12 cellular contexts compared by ENCODE assay signal in the genomic region with DNA sequence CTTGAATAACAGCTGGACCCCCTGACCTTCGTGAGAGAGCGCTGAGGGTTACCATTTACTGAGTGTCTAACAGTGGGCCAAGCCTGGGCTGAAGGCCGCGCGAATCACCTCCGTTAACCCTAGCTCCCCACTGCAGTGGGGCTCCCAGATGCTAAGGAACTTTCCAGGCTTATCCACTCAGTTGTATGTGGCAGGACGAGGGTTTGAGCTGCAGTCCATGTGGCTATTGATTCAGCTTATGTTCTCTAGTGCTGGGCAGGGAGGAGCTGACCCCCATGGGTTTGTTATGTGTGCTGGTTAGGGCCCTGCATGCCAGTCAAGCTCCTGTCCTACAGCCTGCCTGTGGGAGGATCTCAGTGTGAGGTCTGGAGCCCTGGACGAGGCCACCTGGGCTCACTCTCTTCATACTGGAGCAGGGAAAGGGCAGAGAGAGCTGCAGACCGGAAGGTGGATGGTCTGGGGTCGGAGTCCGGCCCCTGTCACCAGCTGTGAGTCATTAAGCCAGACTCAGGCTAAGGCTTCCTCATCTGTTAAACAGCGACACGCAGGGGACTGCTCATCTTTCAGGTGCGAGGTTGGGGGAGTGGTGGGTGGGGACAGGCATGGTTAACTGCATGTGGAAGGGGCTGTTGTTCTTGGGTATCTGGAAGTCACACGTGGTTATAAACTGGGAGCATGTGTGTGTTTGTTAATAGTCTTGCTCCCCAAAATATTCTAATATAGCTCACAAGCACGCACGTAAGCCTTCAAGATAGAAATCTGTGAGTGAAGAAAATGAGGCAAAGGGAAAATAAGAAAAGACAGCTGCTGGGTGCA. TPM values are rescaled to one million over a fixed set of nuclear protein-coding genes. Genes with fewer than 3 reads are reported as not detected.
DNase-seq lines count a peak whose midpoint lies in the region; ATAC-seq and TF ChIP-seq lines count a peak whose summit lies in the region.
"Had no signal": no experiment of that assay in that cellular context is flagged by ENCODE, and none has a peak within 500 bp of the region (broad histone marks: within the 10 kb centered on the region; RNA-seq: fewer than 3 reads in every experiment).

No MANE protein-coding gene starts in this region.

- H3K27me3 ChIP-seq in tibial nerve = no peaks in the 10 kb centered on the region

- DNase-seq in activated naive CD4-positive, alpha-beta T cell treated with anti-CD3 and anti-CD28 coated beads for 36 hours = peak; percentile 54
- no peak for DNase-seq in activated naive CD4-positive, alpha-beta T cell treated with Interleukin-2 at 50 U/mL for 16 hours
- DNase-seq in activated CD4-positive, alpha-beta memory T cell treated with anti-CD3 and anti-CD28 coated beads, Interleukin-2, amount 10 ng/mL, durations not matched to agents 7 days and 5 days = no peak
- DNase-seq in immature natural killer cell (peak in 2 of 3 donors; percentile 19 to 33), tibial nerve (ENCODE audit: low spot score in 2 of 2) (no peak)
- DNase-seq in stimulated activated naive CD8-positive, alpha-beta T cell treated with anti-CD3 and anti-CD28 coated beads, Interleukin-15, amount 100 ng/mL, for 72 hours = no peak
- DNase-seq: HCEC 1CT, KG1, NCI-H2081 had no signal

- TF ChIP-seq EP300 in tibial nerve (IDR thresholded peaks at IDR 0.05) = no peak

- ATAC-seq in stimulated activated naive CD8-positive, alpha-beta T cell treated with anti-CD3 and anti-CD28 coated beads, Interleukin-15, amount 100 ng/mL, for 72 hours = peak; percentile 34
- ATAC-seq in GM19395 (IDR thresholded peaks at IDR 0.05; ENCODE audit: unreplicated experiment) (no peak), HG02642 (IDR thresholded peaks at IDR 0.05; ENCODE audit: poor library complexity, unreplicated experiment) (no peak)

- H3K27ac ChIP-seq in tibial nerve = peak overlapping the region in 1 of 4 donors; percentile 0

- POLR2A ChIA-PET in activated CD4-positive, alpha-beta memory T cell treated with anti-CD3 and anti-CD28 coated beads, Interleukin-2, amount 10 ng/mL, durations not matched to agents 7 days and 5 days (lab: Charles Lee) = interaction anchor here (0.9 to 2.6 kb wide), 8 partner anchors 13 to 44 kb away, joined by 3 to 14 read pairs (median 6); no protein-coding TSS in a partner anchor

- intact Hi-C loops in activated naive CD4-positive, alpha-beta T cell treated with anti-CD3 and anti-CD28 coated beads for 36 hours (cut with micrococcal nuclease) = loop anchor here (1.0 kb wide), 1 partner anchor 42 kb away; no protein-coding TSS in a partner anchor

- H3K9me3 ChIP-seq in tibial nerve = no peaks in the 10 kb centered on the region

- peaks cover 84% of the 10 kb centered on the region for H3K4me1 Mint-ChIP-seq in activated naive CD4-positive, alpha-beta T cell treated with anti-CD3 and anti-CD28 coated beads for 36 hours (ENCODE audit: low read depth)
- peaks cover 86% of the 10 kb centered on the region for H3K4me1 Mint-ChIP-seq in activated CD4-positive, alpha-beta memory T cell treated with anti-CD3 and anti-CD28 coated beads, Interleukin-2, amount 10 ng/mL, durations not matched to agents 7 days and 5 days
- H3K4me1 Mint-ChIP-seq in immature natural killer cell = peaks cover 91 to 93% of the 10 kb centered on the region in 2 donors
- peaks cover 90% of the 10 kb centered on the region for H3K4me1 Mint-ChIP-seq in stimulated activated naive CD8-positive, alpha-beta T cell treated with anti-CD3 and anti-CD28 coated beads, Interleukin-15, amount 100 ng/mL, for 72 hours

- CTCF ChIA-PET in activated naive CD4-positive, alpha-beta T cell treated with anti-CD3 and anti-CD28 coated beads for 36 hours (lab: Charles Lee) = interaction anchor here (0.6 to 3.0 kb wide), 16 partner anchors 8 to 100 kb away, joined by 3 to 39 read pairs (median 4); no protein-coding TSS in a partner anchor
- CTCF ChIA-PET in activated CD4-positive, alpha-beta memory T cell treated with anti-CD3 and anti-CD28 coated beads, Interleukin-2, amount 10 ng/mL, durations not matched to agents 7 days and 5 days (lab: Charles Lee) = interaction anchor here (1.1 to 5.2 kb wide), 6 partner anchors 19 to 210 kb away, joined by 3 to 68 read pairs (median 12); no protein-coding TSS in a partner anchor

- 66 to 69% methylated on average over 17 of the region's 17 CpGs for WGBS in tibial nerve, 2 donors

- no peaks in the 10 kb centered on the region for H3K36me3 ChIP-seq in tibial nerve

- no peaks in the 10 kb centered on the region for H3K27me3 Mint-ChIP-seq in activated naive CD4-positive, alpha-beta T cell treated with anti-CD3 and anti-CD28 coated beads for 36 hours (ENCODE audit: low read depth)
- H3K27me3 Mint-ChIP-seq in activated CD4-positive, alpha-beta memory T cell treated with anti-CD3 and anti-CD28 coated beads, Interleukin-2, amount 10 ng/mL, durations not matched to agents 7 days and 5 days = no peaks in the 10 kb centered on the region
- H3K27me3 Mint-ChIP-seq in immature natural killer cell (ENCODE audit: low read depth in 3 of 3) = peaks cover 2 to 11% (median 8%) of the 10 kb centered on the region in 3 donors
- no peaks in the 10 kb centered on the region for H3K27me3 Mint-ChIP-seq in stimulated activated naive CD8-positive, alpha-beta T cell treated with anti-CD3 and anti-CD28 coated beads, Interleukin-15, amount 100 ng/mL, for 72 hours

- TF ChIP-seq CTCF in tibial nerve (IDR thresholded peaks at IDR 0.05) = no peak

- no peaks in the 10 kb centered on the region for H3K9me3 Mint-ChIP-seq in activated naive CD4-positive, alpha-beta T cell treated with anti-CD3 and anti-CD28 coated beads for 36 hours
- H3K9me3 Mint-ChIP-seq in activated CD4-positive, alpha-beta memory T cell treated with anti-CD3 and anti-CD28 coated beads, Interleukin-2, amount 10 ng/mL, durations not matched to agents 7 days and 5 days = no peaks in the 10 kb centered on the region
- peaks cover 0 to 1% (median 0%) of the 10 kb centered on the region in 6 donors for H3K9me3 Mint-ChIP-seq in immature natural killer cell
- H3K9me3 Mint-ChIP-seq in stimulated activated naive CD8-positive, alpha-beta T cell treated with anti-CD3 and anti-CD28 coated beads, Interleukin-15, amount 100 ng/mL, for 72 hours = no peaks in the 10 kb centered on the region

- peaks cover 45% of the 10 kb centered on the region for H3K36me3 Mint-ChIP-seq in activated naive CD4-positive, alpha-beta T cell treated with anti-CD3 and anti-CD28 coated beads for 36 hours (ENCODE audit: low read depth)
- H3K36me3 Mint-ChIP-seq in activated CD4-positive, alpha-beta memory T cell treated with anti-CD3 and anti-CD28 coated beads, Interleukin-2, amount 10 ng/mL, durations not matched to agents 7 days and 5 days (ENCODE audit: low read depth) = peaks cover 89% of the 10 kb centered on the region
- H3K36me3 Mint-ChIP-seq in immature natural killer cell = peaks cover 8 to 29% (median 18%) of the 10 kb centered on the region in 3 donors

- peak overlapping the region; percentile 77 for H3K27ac Mint-ChIP-seq in activated naive CD4-positive, alpha-beta T cell treated with anti-CD3 and anti-CD28 coated beads for 36 hours
- H3K27ac Mint-ChIP-seq in activated CD4-positive, alpha-beta memory T cell treated with anti-CD3 and anti-CD28 coated beads, Interleukin-2, amount 10 ng/mL, durations not matched to agents 7 days and 5 days = peak overlapping the region; percentile 71
- H3K27ac Mint-ChIP-seq in immature natural killer cell = peak overlapping the region; percentile 92 to 98 (median 97)
- peak overlapping the region; percentile 79 to 97 for H3K27ac Mint-ChIP-seq in stimulated activated naive CD8-positive, alpha-beta T cell treated with anti-CD3 and anti-CD28 coated beads, Interleukin-15, amount 100 ng/mL, for 72 hours

- no peak overlapping the region for H3K4me3 ChIP-seq in tibial nerve

- no peak overlapping the region for H3K4me3 Mint-ChIP-seq in activated naive CD4-positive, alpha-beta T cell treated with anti-CD3 and anti-CD28 coated beads for 36 hours
- H3K4me3 Mint-ChIP-seq in activated CD4-positive, alpha-beta memory T cell treated with anti-CD3 and anti-CD28 coated beads, Interleukin-2, amount 10 ng/mL, durations not matched to agents 7 days and 5 days = peak overlapping the region; percentile 53
- peak overlapping the region; percentile 80 to 96 (median 86) for H3K4me3 Mint-ChIP-seq in immature natural killer cell
- H3K4me3 Mint-ChIP-seq in stimulated activated naive CD8-positive, alpha-beta T cell treated with anti-CD3 and anti-CD28 coated beads, Interleukin-15, amount 100 ng/mL, for 72 hours = peak overlapping the region; percentile 74 to 79

- peaks cover 0 to 31% (median 6%) of the 10 kb centered on the region in 4 donors for H3K4me1 ChIP-seq in tibial nerve

- no peak for TF ChIP-seq POLR2A in tibial nerve (IDR thresholded peaks at IDR 0.05)

RNA-seq across cellular contexts. Expression of a gene that starts 6.6 kb away (rescaled TPM):
- total RNA-seq in activated naive CD4-positive, alpha-beta T cell treated with anti-CD3 and anti-CD28 coated beads for 36 hours = 10 to 100 TPM; 85.9 to 87.4 TPM
- 100 to 1,000 TPM; 261 to 272 TPM for total RNA-seq in activated CD4-positive, alpha-beta memory T cell treated with anti-CD3 and anti-CD28 coated beads, Interleukin-2, amount 10 ng/mL, durations not matched to agents 7 days and 5 days
- 10 to 100 TPM; 17.0 to 72.3 (median 20.6) TPM for polyA plus RNA-seq in immature natural killer cell
- 10 to 100 TPM in 3 of 4 donors, 1 to 10 TPM in 1; 8.7 to 20.7 (median 11.3) TPM for total RNA-seq in tibial nerve

RNA-seq across cellular contexts. Expression of a gene that starts 52.9 kb away (rescaled TPM):
- 1 to 10 TPM in 1 of 2 experiments, under 1 TPM in 1; 0.77 to 1.2 TPM for total RNA-seq in activated naive CD4-positive, alpha-beta T cell treated with anti-CD3 and anti-CD28 coated beads for 36 hours
- total RNA-seq in activated CD4-positive, alpha-beta memory T cell treated with anti-CD3 and anti-CD28 coated beads, Interleukin-2, amount 10 ng/mL, durations not matched to agents 7 days and 5 days = 1 to 10 TPM; 2.6 to 3.3 TPM
- 1 to 10 TPM in 2 of 3 donors, under 1 TPM in 1; 0.44 to 2.3 (median 1.9) TPM for polyA plus RNA-seq in immature natural killer cell
- total RNA-seq in tibial nerve = under 1 TPM in 1 of 4 donors, not detected in 3; 0.59 TPM
- total RNA-seq: myocyte had no signal

Comparison
In these comparisons a context has a peak if more than half of its experiments do, and no peak if none do; other contexts are left out.
1. DNase-seq: peak in activated naive CD4-positive, alpha-beta T cell treated with anti-CD3 and anti-CD28 coated beads for 36 hours (single experiment) and immature natural killer cell (2 of 3); none in activated naive CD4-positive, alpha-beta T cell treated with Interleukin-2 at 50 U/mL for 16 hours (single experiment), activated CD4-positive, alpha-beta memory T cell treated with anti-CD3 and anti-CD28 coated beads, Interleukin-2, amount 10 ng/mL, durations not matched to agents 7 days and 5 days (single experiment), stimulated activated naive CD8-positive, alpha-beta T cell treated with anti-CD3 and anti-CD28 coated beads, Interleukin-15, amount 100 ng/mL, for 72 hours (0 of 2) and tibial nerve (0 of 2).
2. RNA of a gene that starts 6.6 kb away (total RNA-seq): 261 to 272 TPM in activated CD4-positive, alpha-beta memory T cell treated with anti-CD3 and anti-CD28 coated beads, Interleukin-2, amount 10 ng/mL, durations not matched to agents 7 days and 5 days and 85.9 to 87.4 TPM in activated naive CD4-positive, alpha-beta T cell treated with anti-CD3 and anti-CD28 coated beads for 36 hours; 8.7 to 20.7 TPM in tibial nerve; every median in the first group is over 4 times any median in the second.
3. Peak in every context shown above with its lines, with median percentiles within 50 percentile points of each other: H3K27ac Mint-ChIP-seq.